In genomic region chr12:30794020-30794419, GRCh38 we compare ENCODE assay signal across 25 cellular contexts. TPM values are rescaled to one million over a fixed set of nuclear protein-coding genes. Genes with fewer than 3 reads are reported as not detected.
A peak's percentile ranks its signal among the peaks of the same experiment; 100 is the strongest.
DNase-seq lines count a peak whose midpoint lies in the region; ATAC-seq and TF ChIP-seq lines count a peak whose summit lies in the region.
"Had no signal": no experiment of that assay in that cellular context is flagged by ENCODE, and none has a peak within 500 bp of the region (broad histone marks: within the 10 kb centered on the region; RNA-seq: fewer than 3 reads in every experiment).

No MANE protein-coding gene starts in this region.

- H3K9ac ChIP-seq in HCT116 (ENCODE audit: low read length) = no peak overlapping the region
- H3K9ac ChIP-seq in endodermal cell (ENCODE audit: extremely low read depth, low read length, poor library complexity, severe bottlenecking) = no peak overlapping the region

- DNase-seq in HCT116 (ENCODE audit: low read depth, low spot score) = no peak
- peak; percentile 25 to 56 for DNase-seq in PC-9
- peak; percentile 56 for DNase-seq in endodermal cell
- no peak for DNase-seq in stimulated activated effector memory CD8-positive, alpha-beta T cell treated with anti-CD3 and anti-CD28 coated beads, Interleukin-12 subunit alpha, Interleukin-12 subunit beta, amount 100 ng/mL, for 72 hours (ENCODE audit: low spot score in 2 of 2)
- no peak for DNase-seq in T-helper 1 cell
- no peak for DNase-seq in OCI-LY7 (ENCODE audit: low spot score)
- no peak for DNase-seq in NCI-H82 treated with DMSO at 0.1 percent for 48 hours (lab: John Stamatoyannopoulos, UW; ENCODE audit: unreplicated experiment)
- DNase-seq: activated B cell treated with CpG ODN at 0.5 μM for 24 hours; activated CD4-positive, alpha-beta memory T cell treated with anti-CD3 and anti-CD28 coated beads for 36 hours; activated gamma-delta T cell treated with Interleukin-2 at 50 U/mL for 16 hours; activated T-cell treated with anti-CD3 and anti-CD28 coated beads for 4 hours; amniotic stem cell; BE2C; gastrocnemius medialis; MV-4-11; naive thymus-derived CD4-positive, alpha-beta T cell; NCI-H187 treated with DMSO at 0.1 percent for 48 hours; NCI-H774; psoas muscle; stimulated activated naive CD8-positive, alpha-beta T cell treated with anti-CD3 and anti-CD28 coated beads, Interleukin-15, amount 100 ng/mL, for 72 hours had no signal

- H2AFZ ChIP-seq in HCT116 (ENCODE audit: low read depth, low read length, poor library complexity, severe bottlenecking) = no peak overlapping the region
- H2AFZ ChIP-seq in PC-9 = no peak overlapping the region
- H2AFZ ChIP-seq in OCI-LY7 (ENCODE audit: low read length) = no peak overlapping the region

- no peaks in the 10 kb centered on the region for H3K9me3 ChIP-seq in HCT116 (ENCODE audit: control insufficient read depth in 1 of 2, insufficient read depth in 1 of 2, low read depth in 1 of 2, low read length in 2 of 2)
- H3K9me3 ChIP-seq in PC-9 (ENCODE audit: insufficient read depth, low read depth) = no peaks in the 10 kb centered on the region
- H3K9me3 ChIP-seq in endodermal cell (ENCODE audit: control insufficient read depth, low read length) = peaks cover under 1% of the 10 kb centered on the region
- H3K9me3 ChIP-seq in OCI-LY7 (ENCODE audit: low read length) = no peaks in the 10 kb centered on the region
- H3K9me3 ChIP-seq: BE2C, esophagus muscularis mucosa, gastrocnemius medialis, psoas muscle, tibial nerve had no signal

- H3K27ac ChIP-seq in HCT116 (ENCODE audit: low read depth, low read length) (peak overlapping the region; percentile 99), PC-9 (peak overlapping the region; percentile 94), endodermal cell (ENCODE audit: low read depth, low read length) (no peak overlapping the region), OCI-LY7 (ENCODE audit: low read depth, low read length, poor library complexity, severe bottlenecking) (no peak overlapping the region)
- H3K27ac ChIP-seq: esophagus muscularis mucosa, gastrocnemius medialis, SK-N-MC had no signal

- no peaks in the 10 kb centered on the region for H3K27me3 ChIP-seq in HCT116 (ENCODE audit: insufficient read depth, low read length)
- no peaks in the 10 kb centered on the region for H3K27me3 ChIP-seq in PC-9 (ENCODE audit: insufficient read depth, low read depth)
- H3K27me3 ChIP-seq in endodermal cell (ENCODE audit: control insufficient read depth, insufficient read depth, low read length, poor library complexity, severe bottlenecking) = no peaks in the 10 kb centered on the region
- H3K27me3 ChIP-seq: gastrocnemius medialis, tibial nerve had no signal

- H3K36me3 Mint-ChIP-seq in endodermal cell (ENCODE audit: low read depth) = peaks cover 4% of the 10 kb centered on the region
- H3K36me3 Mint-ChIP-seq in stimulated activated effector memory CD8-positive, alpha-beta T cell treated with anti-CD3 and anti-CD28 coated beads, Interleukin-12 subunit alpha, Interleukin-12 subunit beta, amount 100 ng/mL, for 72 hours = no peaks in the 10 kb centered on the region
- H3K36me3 Mint-ChIP-seq: activated CD4-positive, alpha-beta memory T cell treated with anti-CD3 and anti-CD28 coated beads for 36 hours; naive thymus-derived CD4-positive, alpha-beta T cell had no signal

- H3K36me3 ChIP-seq in HCT116 (ENCODE audit: control insufficient read depth in 1 of 2, insufficient read depth in 2 of 2, low read length in 2 of 2) = no peaks in the 10 kb centered on the region
- H3K36me3 ChIP-seq in PC-9 (ENCODE audit: low read depth) = peaks cover 2% of the 10 kb centered on the region; the same call in 1 of the 2 replicates
- H3K36me3 ChIP-seq in endodermal cell (ENCODE audit: control insufficient read depth, insufficient read depth, low read length) = no peaks in the 10 kb centered on the region
- H3K36me3 ChIP-seq in OCI-LY7 (ENCODE audit: insufficient read depth, low read length) = no peaks in the 10 kb centered on the region
- H3K36me3 ChIP-seq: BE2C, esophagus muscularis mucosa, gastrocnemius medialis, tibial nerve had no signal

- RAD21 ChIA-PET in HCT116 (lab: Charles Lee; ENCODE audit: low non-redundant PET in 1 of 2, low total read pairs in 2 of 2, uncharacterized antibody in 2 of 2, unreplicated experiment in 2 of 2) = interaction anchor here in 1 of 2 experiments (0.6 to 0.9 kb wide), 2 partner anchors 39 to 98 kb away, joined by 3 read pairs; partner anchors contain the start of genes CAPRIN2 and IPO8

- H3K4me2 ChIP-seq in HCT116 (ENCODE audit: low read length) = peak overlapping the region; percentile 96
- peak overlapping the region; percentile 79 for H3K4me2 ChIP-seq in PC-9
- H3K4me2 ChIP-seq in OCI-LY7 (ENCODE audit: low read length) = no peak overlapping the region

- H4K20me1 ChIP-seq in HCT116 (ENCODE audit: insufficient read depth) = no peaks in the 10 kb centered on the region
- no peaks in the 10 kb centered on the region for H4K20me1 ChIP-seq in PC-9 (ENCODE audit: insufficient read depth)
- H4K20me1 ChIP-seq in OCI-LY7 (ENCODE audit: insufficient read depth, low read length) = no peaks in the 10 kb centered on the region

- intact Hi-C loops in HCT116 (cut with micrococcal nuclease) = no loop called here
- intact Hi-C loops in PC-9 (cut with micrococcal nuclease; ENCODE audit: unreplicated experiment) = no loop called here
- intact Hi-C loops in OCI-LY7 (cut with micrococcal nuclease; ENCODE audit: unreplicated experiment) = no loop called here

- H3K4me1 Mint-ChIP-seq in endodermal cell = peaks cover 34% of the 10 kb centered on the region
- H3K4me1 Mint-ChIP-seq in stimulated activated effector memory CD8-positive, alpha-beta T cell treated with anti-CD3 and anti-CD28 coated beads, Interleukin-12 subunit alpha, Interleukin-12 subunit beta, amount 100 ng/mL, for 72 hours = peaks cover 26% of the 10 kb centered on the region

- H3K9me2 ChIP-seq in HCT116 (ENCODE audit: insufficient read depth) (no peaks in the 10 kb centered on the region), PC-9 (ENCODE audit: insufficient read depth) (no peaks in the 10 kb centered on the region), OCI-LY7 (ENCODE audit: insufficient read depth, low read length) (no peaks in the 10 kb centered on the region)

- H3K4me1 ChIP-seq in HCT116 (ENCODE audit: control insufficient read depth in 1 of 2, insufficient read depth in 2 of 2, low read length in 2 of 2) (peaks cover 30 to 61% of the 10 kb centered on the region in 2 experiments), PC-9 (replicated peaks; ENCODE audit: insufficient read depth) (peaks cover 59% of the 10 kb centered on the region), endodermal cell (ENCODE audit: control insufficient read depth, insufficient read depth, low read length) (no peaks in the 10 kb centered on the region), OCI-LY7 (ENCODE audit: insufficient read depth, low read length, poor library complexity, severe bottlenecking) (no peaks in the 10 kb centered on the region)
- H3K4me1 ChIP-seq: BE2C had no signal

- no peaks in the 10 kb centered on the region for H3K9me3 Mint-ChIP-seq in endodermal cell
- no peaks in the 10 kb centered on the region for H3K9me3 Mint-ChIP-seq in stimulated activated effector memory CD8-positive, alpha-beta T cell treated with anti-CD3 and anti-CD28 coated beads, Interleukin-12 subunit alpha, Interleukin-12 subunit beta, amount 100 ng/mL, for 72 hours
- H3K9me3 Mint-ChIP-seq: activated B cell treated with CpG ODN at 0.5 μM for 24 hours; activated CD4-positive, alpha-beta memory T cell treated with anti-CD3 and anti-CD28 coated beads for 36 hours; central memory CD8-positive, alpha-beta T cell; stimulated activated naive CD8-positive, alpha-beta T cell treated with anti-CD3 and anti-CD28 coated beads, Interleukin-15, amount 100 ng/mL, for 72 hours had no signal

- WGBS in endodermal cell (ENCODE audit: insufficient coverage in 1 of 2, insufficient read length in 1 of 2), 2 experiments = 94 to 100% methylated on average over 1 to 3 of the region's 3 CpGs

- peaks cover 6% of the 10 kb centered on the region for H3K27me3 Mint-ChIP-seq in endodermal cell (ENCODE audit: insufficient read depth)

- TF ChIP-seq CTCF in HCT116 (IDR thresholded peaks at IDR 0.05 in 2 of 3, conservative IDR thresholded peaks at IDR 0.05 in 1 of 3; ENCODE audit: borderline replicate concordance in 1 of 3, insufficient read depth in 1 of 3, low read depth in 2 of 3, low read length in 2 of 3) = no peak
- no peak for TF ChIP-seq CTCF in PC-9 (conservative IDR thresholded peaks at IDR 0.05)
- no peak for TF ChIP-seq CTCF in endodermal cell (conservative IDR thresholded peaks at IDR 0.05)
- no peak for TF ChIP-seq CTCF in OCI-LY7 (conservative IDR thresholded peaks at IDR 0.05; ENCODE audit: low read length)

- no peak overlapping the region for H3K27ac Mint-ChIP-seq in endodermal cell
- H3K27ac Mint-ChIP-seq in stimulated activated effector memory CD8-positive, alpha-beta T cell treated with anti-CD3 and anti-CD28 coated beads, Interleukin-12 subunit alpha, Interleukin-12 subunit beta, amount 100 ng/mL, for 72 hours = peak overlapping the region; percentile 10
- H3K27ac Mint-ChIP-seq: activated B cell treated with CpG ODN at 0.5 μM for 24 hours; activated CD4-positive, alpha-beta memory T cell treated with anti-CD3 and anti-CD28 coated beads for 36 hours; naive thymus-derived CD4-positive, alpha-beta T cell; stimulated activated naive CD8-positive, alpha-beta T cell treated with anti-CD3 and anti-CD28 coated beads, Interleukin-15, amount 100 ng/mL, for 72 hours had no signal

- POLR2A ChIA-PET in HCT116 (lab: Charles Lee) = interaction anchor here (3.4 kb wide), 1 partner anchor 39 kb away, joined by 27 read pairs; the partner anchor contains the start of gene CAPRIN2
- POLR2A ChIA-PET in PC-9 (lab: Charles Lee; ENCODE audit: unreplicated experiment) = no interaction called here
- POLR2A ChIA-PET in OCI-LY7 (lab: Charles Lee) = no interaction called here

- TF ChIP-seq RAD21 in HCT116 (IDR thresholded peaks at IDR 0.05; ENCODE audit: low read depth) = no peak

- ATAC-seq in HCT116 = no peak
- ATAC-seq in stimulated activated effector memory CD8-positive, alpha-beta T cell treated with anti-CD3 and anti-CD28 coated beads, Interleukin-12 subunit alpha, Interleukin-12 subunit beta, amount 100 ng/mL, for 72 hours = no peak
- ATAC-seq: gastrocnemius medialis; naive thymus-derived CD4-positive, alpha-beta T cell; psoas muscle; stimulated activated naive CD8-positive, alpha-beta T cell treated with anti-CD3 and anti-CD28 coated beads, Interleukin-15, amount 100 ng/mL, for 72 hours had no signal

- CTCF ChIA-PET in HCT116 (lab: Charles Lee) (no interaction called here), PC-9 (lab: Charles Lee) (interaction anchor here (0.7 kb wide), 1 partner anchor 38 kb away, joined by 5 read pairs; no protein-coding TSS in a partner anchor), OCI-LY7 (lab: Charles Lee; ENCODE audit: unreplicated experiment) (no interaction called here)

- H3K79me2 ChIP-seq in HCT116 (ENCODE audit: insufficient read depth, low read length) (peaks cover 5% of the 10 kb centered on the region; the same call in 1 of the 2 replicates), PC-9 (ENCODE audit: low read depth) (peaks cover 26% of the 10 kb centered on the region), OCI-LY7 (ENCODE audit: insufficient read depth, low read depth, low read length) (no peaks in the 10 kb centered on the region)

- no peak for TF ChIP-seq POLR2A in HCT116 (IDR thresholded peaks at IDR 0.05; ENCODE audit: borderline replicate concordance, extremely low read depth, insufficient read depth, insufficient read length)

- H3F3A ChIP-seq in PC-9 (ENCODE audit: insufficient read depth, low read depth) = peaks cover 59% of the 10 kb centered on the region

- no TSS peak for BruUV-seq in HCT116 (replicated peaks; lab: Mats Ljungman, UMichigan)
- no TSS peak for BruUV-seq in PC-9 (replicated peaks; lab: Mats Ljungman, UMichigan)
- BruUV-seq in OCI-LY7 (replicated peaks; lab: Mats Ljungman, UMichigan) = no TSS peak

- H3K4me3 Mint-ChIP-seq in endodermal cell = no peak overlapping the region
- no peak overlapping the region for H3K4me3 Mint-ChIP-seq in stimulated activated effector memory CD8-positive, alpha-beta T cell treated with anti-CD3 and anti-CD28 coated beads, Interleukin-12 subunit alpha, Interleukin-12 subunit beta, amount 100 ng/mL, for 72 hours
- H3K4me3 Mint-ChIP-seq: activated B cell treated with CpG ODN at 0.5 μM for 24 hours; activated CD4-positive, alpha-beta memory T cell treated with anti-CD3 and anti-CD28 coated beads for 36 hours had no signal

- H3K4me3 ChIP-seq in HCT116 (replicated peaks in 1 of 2; ENCODE audit: low read depth in 1 of 2, low read length in 2 of 2) = no peak overlapping the region
- H3K4me3 ChIP-seq in PC-9 = peak overlapping the region; percentile 82
- no peak overlapping the region for H3K4me3 ChIP-seq in endodermal cell (ENCODE audit: low read length)
- H3K4me3 ChIP-seq in OCI-LY7 (ENCODE audit: low read depth, low read length, poor library complexity, severe bottlenecking) = no peak overlapping the region
- H3K4me3 ChIP-seq: esophagus muscularis mucosa, gastrocnemius medialis, psoas muscle, SK-N-MC, skin epidermis, tibial nerve had no signal

RNA-seq across cellular contexts. Expression of gene CAPRIN2, which starts 39.3 kb away (rescaled TPM):
- total RNA-seq in HCT116 (2021; ENCODE audit: unreplicated experiment) = 30.8 TPM
- 19.0 and 24.0 TPM in 2 replicates for polyA plus RNA-seq in HCT116 (2012)
- total RNA-seq in PC-9 (2021) = 27.4 and 29.5 TPM in 2 replicates
- total RNA-seq in endodermal cell = 100 to 1,000 TPM in 1 of 2 donors, 10 to 100 TPM in 1; 62.2 to 103 TPM
- 43.4 TPM for polyA plus RNA-seq in endodermal cell (2013, experiment 1 of 2)
- 41.2 TPM for polyA plus RNA-seq in endodermal cell (2013, experiment 2 of 2)
- 21.7 and 23.8 TPM in 2 replicates for total RNA-seq in OCI-LY7 (2014; rRNA removed; shearing (Covaris generic))
- 23.7 and 24.7 TPM in 2 replicates for total RNA-seq in OCI-LY7 (2022)

Comparison
In these comparisons a context has a peak if more than half of its experiments do, and no peak if none do; other contexts are left out.
1. DNase-seq: peak in PC-9 (2 of 2) and endodermal cell (single experiment); none in HCT116 (single experiment), stimulated activated effector memory CD8-positive, alpha-beta T cell treated with anti-CD3 and anti-CD28 coated beads, Interleukin-12 subunit alpha, Interleukin-12 subunit beta, amount 100 ng/mL, for 72 hours (0 of 2), T-helper 1 cell (0 of 5), OCI-LY7 (single experiment) and NCI-H82 treated with DMSO at 0.1 percent for 48 hours (single experiment).
2. H3K27ac ChIP-seq: peak in HCT116 (single experiment) and PC-9 (single experiment); none in endodermal cell (single experiment) and OCI-LY7 (single experiment).